Comparison of ENCODE assay signal across 8 cellular contexts in genomic region chr11:61891331-61892084, GRCh38. TPM values are rescaled to one million over a fixed set of nuclear protein-coding genes. Genes with fewer than 3 reads are reported as not detected.
DNase-seq lines count a peak whose midpoint lies in the region; ATAC-seq and TF ChIP-seq lines count a peak whose summit lies in the region.

TSS of gene FADS3 (minus strand) at chr11:61891545. CDS start at chr11:61891381, 164 bp downstream.

- no peaks in the 10 kb centered on the region for H3K36me3 ChIP-seq in HUES6 (ENCODE audit: control insufficient read depth, insufficient read depth, low read length)
- no peaks in the 10 kb centered on the region for H3K36me3 ChIP-seq in naive thymus-derived CD4-positive, alpha-beta T cell (ENCODE audit: control insufficient read depth in 2 of 3, insufficient read depth in 3 of 3, low read length in 3 of 3)

- H3K9me3 Mint-ChIP-seq in CD4-positive, alpha-beta T cell, result no peaks in the 10 kb centered on the region
- H3K9me3 Mint-ChIP-seq in naive thymus-derived CD4-positive, alpha-beta T cell, result no peaks in the 10 kb centered on the region

- no peaks in the 10 kb centered on the region for H3K36me3 Mint-ChIP-seq in CD4-positive, alpha-beta T cell (ENCODE audit: low read depth)
- no peaks in the 10 kb centered on the region for H3K36me3 Mint-ChIP-seq in naive thymus-derived CD4-positive, alpha-beta T cell

- intact Hi-C loops in CD4-positive, alpha-beta T cell (cut with DNase I, micrococcal nuclease), result loop anchor here in 1 of 2 experiments (2.0 kb wide), 1 partner anchor 93 kb away; no protein-coding TSS in a partner anchor
- intact Hi-C loops in naive thymus-derived CD4-positive, alpha-beta T cell (cut with micrococcal nuclease), result loop anchor here (1.0 to 5.0 kb wide), 6 partner anchors 64 to 232 kb away; partner anchors contain the start of genes FADS2 (in 1 of the 2), FEN1 (in 1 of the 2), FTH1 (in 1 of the 2) and TMEM258 (in 1 of the 2)

- H3K4me1 ChIP-seq in HUES6 (ENCODE audit: control insufficient read depth, insufficient read depth, low read length), result peaks cover 10% of the 10 kb centered on the region
- peaks cover 9% of the 10 kb centered on the region in 2 donors for H3K4me1 ChIP-seq in naive thymus-derived CD4-positive, alpha-beta T cell (ENCODE audit: control insufficient read depth in 2 of 2, insufficient read depth in 2 of 2, low read length in 2 of 2)

- peaks cover 9% of the 10 kb centered on the region for H3K4me1 Mint-ChIP-seq in CD4-positive, alpha-beta T cell (ENCODE audit: low read depth)
- peaks cover 0 to 11% (median 4%) of the 10 kb centered on the region in 7 donors for H3K4me1 Mint-ChIP-seq in naive thymus-derived CD4-positive, alpha-beta T cell

- DNase-seq in CD4-positive, alpha-beta T cell, result peak; percentile 18 to 62 (median 42)
- DNase-seq in RPMI8226 (peak; percentile 94), fibroblast of pulmonary artery (ENCODE audit: low read depth) (peak; percentile 76)
- DNase-seq in activated effector memory CD4-positive, alpha-beta T cell treated with anti-CD3 and anti-CD28 coated beads, Interleukin-2, amount 50 U/mL, for 16 hours, result peak; percentile 89
- peak; percentile 39 to 78 (median 45) for DNase-seq in naive thymus-derived CD4-positive, alpha-beta T cell

- H3K27me3 ChIP-seq in CD4-positive, alpha-beta T cell (ENCODE audit: control insufficient read depth, insufficient read depth, low read length), result peaks cover 3% of the 10 kb centered on the region
- no peaks in the 10 kb centered on the region; the same call in 1 of the 2 replicates for H3K27me3 ChIP-seq in HUES6 (ENCODE audit: control insufficient read depth, insufficient read depth, low read length)
- no peaks in the 10 kb centered on the region for H3K27me3 ChIP-seq in naive thymus-derived CD4-positive, alpha-beta T cell (ENCODE audit: control insufficient read depth in 2 of 2, insufficient read depth in 2 of 2, low read length in 2 of 2)

- peak within 1 kb of the TSS; percentile 87 for H3K4me3 Mint-ChIP-seq in CD4-positive, alpha-beta T cell
- H3K4me3 Mint-ChIP-seq in naive thymus-derived CD4-positive, alpha-beta T cell, result peak within 1 kb of the TSS; percentile 73 to 93 (median 82)

- POLR2A ChIA-PET in CD4-positive, alpha-beta T cell (lab: Charles Lee), result interaction anchor here (1.0 to 2.2 kb wide), 3 partner anchors 7 to 232 kb away, joined by 3 to 5 read pairs (median 3); partner anchors contain the start of genes FTH1 and INCENP
- POLR2A ChIA-PET in naive thymus-derived CD4-positive, alpha-beta T cell (lab: Charles Lee), result interaction anchor here (0.5 kb wide), 1 partner anchor 1447 kb away, joined by 4 read pairs; no protein-coding TSS in a partner anchor

- peak within 1 kb of the TSS; percentile 95 for H3K4me3 ChIP-seq in HUES6 (ENCODE audit: low read depth, low read length)
- H3K4me3 ChIP-seq in fibroblast of pulmonary artery (replicated peaks; ENCODE audit: low read depth, low read length), result peak within 1 kb of the TSS; percentile 79
- H3K4me3 ChIP-seq in naive thymus-derived CD4-positive, alpha-beta T cell (ENCODE audit: low read length), result peak within 1 kb of the TSS; percentile 64

- no peaks in the 10 kb centered on the region for H3K9me3 ChIP-seq in CD4-positive, alpha-beta T cell (ENCODE audit: control insufficient read depth, low read length)
- H3K9me3 ChIP-seq in HUES6 (ENCODE audit: control insufficient read depth, insufficient read depth, low read depth, low read length), result peaks cover 7% of the 10 kb centered on the region; the same call in 1 of the 2 replicates
- H3K9me3 ChIP-seq in naive thymus-derived CD4-positive, alpha-beta T cell (ENCODE audit: control insufficient read depth in 2 of 3, low read length in 3 of 3), result no peaks in the 10 kb centered on the region

- peak within 1 kb of the TSS; percentile 62 for H3K9ac ChIP-seq in HUES6 (ENCODE audit: low read length)

- H3K27me3 Mint-ChIP-seq in CD4-positive, alpha-beta T cell, result no peaks in the 10 kb centered on the region
- peaks cover 0 to 10% (median 0%) of the 10 kb centered on the region in 5 donors for H3K27me3 Mint-ChIP-seq in naive thymus-derived CD4-positive, alpha-beta T cell

- ATAC-seq in CD4-positive, alpha-beta T cell (ENCODE audit: poor library complexity), result peak; percentile 61
- ATAC-seq in GM19467 (IDR thresholded peaks at IDR 0.05; ENCODE audit: unreplicated experiment), result peak; percentile 73
- peak; percentile 77 for ATAC-seq in naive thymus-derived CD4-positive, alpha-beta T cell

- H3K27ac ChIP-seq in CD4-positive, alpha-beta T cell (ENCODE audit: low read depth, low read length), result peak within 1 kb of the TSS; percentile 21
- no peak within 1 kb of the TSS for H3K27ac ChIP-seq in HUES6 (ENCODE audit: low read depth, low read length)
- peak within 1 kb of the TSS; percentile 69 for H3K27ac ChIP-seq in naive thymus-derived CD4-positive, alpha-beta T cell (ENCODE audit: low read depth, low read length)

- H3K27ac Mint-ChIP-seq in CD4-positive, alpha-beta T cell, result no peak within 1 kb of the TSS
- peak within 1 kb of the TSS in 7 of 9 donors; percentile 36 to 86 (median 73) for H3K27ac Mint-ChIP-seq in naive thymus-derived CD4-positive, alpha-beta T cell

- TF ChIP-seq CTCF in CD4-positive, alpha-beta T cell (IDR thresholded peaks at IDR 0.05), result no peak
- TF ChIP-seq CTCF in fibroblast of pulmonary artery (IDR thresholded peaks at IDR 0.05; ENCODE audit: low read length, missing control alignments) (no peak), subcutaneous adipose tissue (IDR thresholded peaks at IDR 0.05; ENCODE audit: low read depth) (no peak)

- CTCF ChIA-PET in CD4-positive, alpha-beta T cell (lab: Charles Lee), result interaction anchor here (1.0 to 2.9 kb wide), 4 partner anchors 7 to 217 kb away, joined by 3 to 13 read pairs (median 7); no protein-coding TSS in a partner anchor
- CTCF ChIA-PET in naive thymus-derived CD4-positive, alpha-beta T cell (lab: Charles Lee), result interaction anchor here (0.9 to 1.2 kb wide), 2 partner anchors 8 to 10 kb away, joined by 3 read pairs; no protein-coding TSS in a partner anchor

RNA-seq across cellular contexts. Expression of gene FADS3, which starts in this region (rescaled TPM):
- 1 to 10 TPM; 6.9 TPM for total RNA-seq in CD4-positive, alpha-beta T cell
- total RNA-seq in naive thymus-derived CD4-positive, alpha-beta T cell, result 1 to 10 TPM; 1.4 to 8.6 (median 6.2) TPM
- polyA plus RNA-seq in naive thymus-derived CD4-positive, alpha-beta T cell, result 1 to 10 TPM in 1 of 2 donors, under 1 TPM in 1; 0.31 to 1.3 TPM
- total RNA-seq in subcutaneous adipose tissue, result 100 to 1,000 TPM in 3 of 4 donors, 10 to 100 TPM in 1; 78.5 to 322 (median 136) TPM

Comparison
In these comparisons a context has a peak if more than half of its experiments do, and no peak if none do; other contexts are left out.
1. RNA of gene FADS3 (total RNA-seq): 78.5 to 322 TPM in subcutaneous adipose tissue; 6.9 TPM in CD4-positive, alpha-beta T cell and 1.4 to 8.6 TPM in naive thymus-derived CD4-positive, alpha-beta T cell; every median in the first group is over 4 times any median in the second.
2. DNase-seq: peak in every context shown above with its lines; median percentile 94 in RPMI8226; 89 in activated effector memory CD4-positive, alpha-beta T cell treated with anti-CD3 and anti-CD28 coated beads, Interleukin-2, amount 50 U/mL, for 16 hours; 76 in fibroblast of pulmonary artery; 45 in naive thymus-derived CD4-positive, alpha-beta T cell; 42 in CD4-positive, alpha-beta T cell.
3. Peak in every context shown above with its lines, with median percentiles within 50 percentile points of each other: ATAC-seq and H3K4me3 ChIP-seq.